ENCODE assay signal across 8 cellular contexts in the genomic region with DNA sequence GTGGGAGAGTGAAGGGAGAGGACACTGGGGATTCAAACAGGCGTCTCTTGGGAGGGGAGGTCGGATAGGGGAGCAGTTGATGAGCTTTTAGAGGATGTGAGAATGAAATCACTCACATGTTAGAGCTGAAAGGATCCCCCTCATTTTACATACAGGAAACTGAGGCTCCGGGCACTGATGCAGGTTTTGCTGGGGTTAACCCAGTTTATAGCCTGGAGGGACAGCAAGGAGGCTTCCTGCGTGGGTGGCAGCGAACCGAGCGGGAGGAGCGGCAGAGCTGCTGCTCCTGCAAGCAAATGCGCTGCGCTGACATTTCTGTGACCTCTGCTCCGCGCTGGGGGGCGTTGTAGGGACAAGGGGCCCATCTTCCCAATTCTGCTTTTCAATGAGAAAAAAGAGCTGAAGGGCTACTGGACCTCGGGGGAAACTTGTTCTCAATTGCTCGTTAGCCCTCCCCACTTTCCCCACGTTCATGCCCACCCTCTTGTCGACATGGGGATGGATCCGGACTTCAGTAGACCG. TPM values are rescaled to one million over a fixed set of nuclear protein-coding genes. Genes with fewer than 3 reads are reported as not detected.
A peak's percentile ranks its signal among the peaks of the same experiment; 100 is the strongest.
DNase-seq lines count a peak whose midpoint lies in the region; ATAC-seq and TF ChIP-seq lines count a peak whose summit lies in the region.

No MANE protein-coding gene starts in this region.

- intact Hi-C loops in Right ventricle myocardium superior (cut with DNase I) (no loop called here), right lobe of liver (cut with DNase I) (no loop called here)

- H3K4me3 Mint-ChIP-seq in activated T-cell treated with anti-CD3 and anti-CD28 coated beads, Interleukin-2, amount 50 U/mL, for 24 hours: peak overlapping the region; percentile 65

- peaks cover 56% of the 10 kb centered on the region for H3K4me1 Mint-ChIP-seq in activated T-cell treated with anti-CD3 and anti-CD28 coated beads, Interleukin-2, amount 50 U/mL, for 24 hours (ENCODE audit: low read depth)

- H3K9me3 ChIP-seq in cardiac muscle cell (ENCODE audit: low read depth): no peaks in the 10 kb centered on the region
- H3K9me3 ChIP-seq in neuron (ENCODE audit: low read length): no peaks in the 10 kb centered on the region
- H3K9me3 ChIP-seq in right lobe of liver: no peaks in the 10 kb centered on the region

- H3K4me1 ChIP-seq in cardiac muscle cell (ENCODE audit: low read depth): peaks cover 7% of the 10 kb centered on the region
- H3K4me1 ChIP-seq in neuron (ENCODE audit: insufficient read depth, low read length): peaks cover 67% of the 10 kb centered on the region
- peaks cover 0 to 28% (median 10%) of the 10 kb centered on the region in 4 donors for H3K4me1 ChIP-seq in right lobe of liver

- peak overlapping the region; percentile 12 for H3K27ac Mint-ChIP-seq in activated T-cell treated with anti-CD3 and anti-CD28 coated beads, Interleukin-2, amount 50 U/mL, for 24 hours

- no peaks in the 10 kb centered on the region for H3K36me3 ChIP-seq in cardiac muscle cell
- no peaks in the 10 kb centered on the region for H3K36me3 ChIP-seq in neuron (ENCODE audit: insufficient read depth, low read length)
- no peaks in the 10 kb centered on the region for H3K36me3 ChIP-seq in right lobe of liver

- no peak for ATAC-seq in Right ventricle myocardium superior (ENCODE audit: poor library complexity)
- ATAC-seq in HG02870 (IDR thresholded peaks at IDR 0.05; ENCODE audit: unreplicated experiment): peak; percentile 13
- no peak for ATAC-seq in right lobe of liver

- no peak for TF ChIP-seq POLR2A in right lobe of liver (IDR thresholded peaks at IDR 0.05)

- H3K27me3 Mint-ChIP-seq in activated T-cell treated with anti-CD3 and anti-CD28 coated beads, Interleukin-2, amount 50 U/mL, for 24 hours: peaks cover 96% of the 10 kb centered on the region

- TF ChIP-seq CTCF in cardiac muscle cell (IDR thresholded peaks at IDR 0.05; ENCODE audit: low read depth, low read length) (no peak), right lobe of liver (IDR thresholded peaks at IDR 0.05) (no peak)

- H3K4me3 ChIP-seq in cardiac muscle cell (peak overlapping the region; percentile 22), neuron (ENCODE audit: low read length) (peak overlapping the region; percentile 74), right lobe of liver (no peak overlapping the region)

- 3% methylated on average over 12 of the region's 19 CpGs for WGBS in right lobe of liver (ENCODE audit: insufficient coverage, low coverage, low lambda C conversion rate, missing lambda C conversion rate)

- no peaks in the 10 kb centered on the region for H3K9me3 Mint-ChIP-seq in activated T-cell treated with anti-CD3 and anti-CD28 coated beads, Interleukin-2, amount 50 U/mL, for 24 hours

- H3K27ac ChIP-seq in cardiac muscle cell (no peak overlapping the region), right lobe of liver (no peak overlapping the region)

- DNase-seq in cardiac muscle cell (ENCODE audit: low read depth in 1 of 2, low spot score in 1 of 2): no peak
- DNase-seq in Right ventricle myocardium superior: no peak
- peak; percentile 42 for DNase-seq in activated T-cell treated with anti-CD3 and anti-CD28 coated beads, Interleukin-2, amount 50 U/mL, for 24 hours
- no peak for DNase-seq in CD1c-positive myeloid dendritic cell (ENCODE audit: extremely low spot score)
- no peak for DNase-seq in right lobe of liver
- no peak for DNase-seq in NCI-H1105 (lab: John Stamatoyannopoulos, UW)

- H3K36me3 Mint-ChIP-seq in activated T-cell treated with anti-CD3 and anti-CD28 coated beads, Interleukin-2, amount 50 U/mL, for 24 hours (ENCODE audit: low read depth): peaks cover 2% of the 10 kb centered on the region

- H3K27me3 ChIP-seq in cardiac muscle cell (peaks cover 100% of the 10 kb centered on the region), neuron (ENCODE audit: insufficient read depth, low read length) (peaks cover 55% of the 10 kb centered on the region), right lobe of liver (peaks cover 37 to 71% of the 10 kb centered on the region in 2 donors)

- no peak overlapping the region for H2AFZ ChIP-seq in neuron (ENCODE audit: low read depth, low read length)

RNA-seq across cellular contexts. Expression of a gene that starts 1.1 kb away (rescaled TPM):
- 0.24 TPM in 1 of 2 replicates, not detected in the other for total RNA-seq in cardiac muscle cell
- 0.44 TPM in 1 of 2 replicates, not detected in the other for polyA plus RNA-seq in cardiac muscle cell
- total RNA-seq in Right ventricle myocardium superior: not detected
- not detected for total RNA-seq in right lobe of liver

Comparison
In these comparisons a context has a peak if more than half of its experiments do, and no peak if none do; other contexts are left out.
1. H3K4me3 ChIP-seq: peak in cardiac muscle cell (single experiment) and neuron (single experiment); none in right lobe of liver (0 of 3).